In the genomic region with DNA sequence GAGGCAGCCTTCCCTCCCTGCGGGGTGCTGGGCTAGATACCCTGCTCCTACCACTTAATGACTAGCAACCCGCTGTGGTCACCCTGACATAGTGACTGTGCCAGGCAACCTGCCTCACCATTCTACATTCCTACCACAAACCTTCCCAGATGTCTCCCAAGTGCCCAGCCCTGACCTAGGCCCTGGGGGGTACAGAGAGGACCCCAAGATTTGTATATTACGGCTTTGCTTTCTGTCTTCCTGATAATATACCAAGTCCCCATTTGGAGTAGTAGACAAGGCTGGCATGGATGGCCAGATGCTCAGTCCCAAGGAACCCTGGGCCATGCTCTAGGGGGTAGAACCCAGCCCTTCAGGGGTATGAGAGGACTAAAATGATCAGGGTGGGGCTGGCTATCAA, we compare ENCODE assay signal across 38 cellular contexts. TPM values are rescaled to one million over a fixed set of nuclear protein-coding genes. Genes with fewer than 3 reads are reported as not detected.
"Had no signal": no experiment of that assay in that cellular context is flagged by ENCODE, and none has a peak within 500 bp of the region (broad histone marks: within the 10 kb centered on the region; RNA-seq: fewer than 3 reads in every experiment).

No MANE protein-coding gene starts in this region.

- FAIRE-seq: bronchial epithelial cell, TTC549 had no signal

- H3K27ac Mint-ChIP-seq: activated B cell treated with CpG ODN at 0.5 μM for 24 hours; activated CD4-positive, alpha-beta memory T cell treated with anti-CD3 and anti-CD28 coated beads for 36 hours; activated CD4-positive, alpha-beta T cell treated with anti-CD3 and anti-CD28 coated beads, Interleukin-2, amount 10 ng/mL, durations not matched to agents 24 days and 14 days; activated CD8-positive, alpha-beta T cell treated with anti-CD3 and anti-CD28 coated beads for 36 hours; activated naive CD4-positive, alpha-beta T cell treated with anti-CD3 and anti-CD28 coated beads for 36 hours; activated naive CD4-positive, alpha-beta T cell treated with anti-CD3 and anti-CD28 coated beads, Interleukin-2, amount 50 U/mL, for 72 hours; activated naive CD8-positive, alpha-beta T cell treated with anti-CD3 and anti-CD28 coated beads for 36 hours; activated T-cell treated with anti-CD3 and anti-CD28 coated beads, Interleukin-2, amount 50 U/mL, for 72 hours; activated T-helper 1 cell treated with anti-CD3 and anti-CD28 coated beads, Interleukin-12 subunit alpha, Interleukin-12 subunit beta, Interleukin-2, Interleukin-4 antibody, amounts not matched to agents 30 ng/mL and 10 ng/mL and 1 ng/mL, durations not matched to agents 14 hours and 24 hours and 36 hours; activated T-helper 17 cell treated with anti-CD3 and anti-CD28 coated beads, Interleukin-2, amount 50 U/mL, for 72 hours; brain; T-helper 1 cell treated with Interleukin-12 subunit alpha and Interleukin-12 subunit beta and Interleukin-4 antibody, amounts not matched to agents 30 μg/mL and 1 μg/mL, for 36 hours; T-helper 2 cell treated with Interferon-gamma antibody and Interleukin-4, amounts not matched to agents 5 μg/mL and 100 μg/mL, for 36 hours had no signal

- H3K27ac ChIP-seq: ascending aorta, cardiac muscle cell, VCaP had no signal

- H3K36me3 Mint-ChIP-seq: activated CD4-positive, alpha-beta memory T cell treated with anti-CD3 and anti-CD28 coated beads for 36 hours; activated naive CD4-positive, alpha-beta T cell treated with anti-CD3 and anti-CD28 coated beads, Interleukin-2, amount 50 U/mL, for 72 hours; activated naive CD8-positive, alpha-beta T cell treated with anti-CD3 and anti-CD28 coated beads for 36 hours; brain had no signal

- H3K9me3 Mint-ChIP-seq: activated B cell treated with CpG ODN at 0.5 μM for 24 hours; activated CD4-positive, alpha-beta memory T cell treated with anti-CD3 and anti-CD28 coated beads for 36 hours; activated CD4-positive, alpha-beta T cell treated with anti-CD3 and anti-CD28 coated beads, Interleukin-2, amount 10 ng/mL, durations not matched to agents 24 days and 14 days; activated CD8-positive, alpha-beta T cell treated with anti-CD3 and anti-CD28 coated beads for 36 hours; activated naive CD4-positive, alpha-beta T cell treated with anti-CD3 and anti-CD28 coated beads for 36 hours; activated naive CD4-positive, alpha-beta T cell treated with anti-CD3 and anti-CD28 coated beads, Interleukin-2, amount 50 U/mL, for 72 hours; activated naive CD8-positive, alpha-beta T cell treated with anti-CD3 and anti-CD28 coated beads for 36 hours; activated T-cell treated with anti-CD3 and anti-CD28 coated beads, Interleukin-2, amount 50 U/mL, for 4 hours; activated T-cell treated with anti-CD3 and anti-CD28 coated beads, Interleukin-2, amount 50 U/mL, for 72 hours; activated T-helper 1 cell treated with anti-CD3 and anti-CD28 coated beads, Interleukin-12 subunit alpha, Interleukin-12 subunit beta, Interleukin-2, Interleukin-4 antibody, amounts not matched to agents 30 ng/mL and 10 ng/mL and 1 ng/mL, durations not matched to agents 14 hours and 24 hours and 36 hours; activated T-helper 17 cell treated with anti-CD3 and anti-CD28 coated beads, Interleukin-2, amount 50 U/mL, for 72 hours; brain; central memory CD8-positive, alpha-beta T cell; T-helper 1 cell treated with Interleukin-12 subunit alpha and Interleukin-12 subunit beta and Interleukin-4 antibody, amounts not matched to agents 30 μg/mL and 1 μg/mL, for 36 hours; T-helper 2 cell treated with Interferon-gamma antibody and Interleukin-4, amounts not matched to agents 5 μg/mL and 100 μg/mL, for 36 hours had no signal

- H3K27me3 Mint-ChIP-seq: activated CD4-positive, alpha-beta T cell treated with anti-CD3 and anti-CD28 coated beads, Interleukin-2, amount 10 ng/mL, durations not matched to agents 24 days and 14 days; activated T-helper 17 cell treated with anti-CD3 and anti-CD28 coated beads, Interleukin-2, amount 50 U/mL, for 72 hours had no signal

- H3K27me3 ChIP-seq: ascending aorta, cardiac muscle cell had no signal

- H3K4me3 ChIP-seq: ascending aorta, cardiac muscle cell had no signal

- H3K4me1 ChIP-seq: ascending aorta had no signal

- H3K4me1 Mint-ChIP-seq: activated B cell treated with CpG ODN at 0.5 μM for 24 hours; activated CD4-positive, alpha-beta T cell treated with anti-CD3 and anti-CD28 coated beads, Interleukin-2, amount 10 ng/mL, durations not matched to agents 24 days and 14 days; activated naive CD8-positive, alpha-beta T cell treated with anti-CD3 and anti-CD28 coated beads for 36 hours; activated T-helper 17 cell treated with anti-CD3 and anti-CD28 coated beads, Interleukin-2, amount 50 U/mL, for 72 hours; central memory CD8-positive, alpha-beta T cell had no signal

- DNase-seq: activated B cell treated with CpG ODN at 0.5 μM for 24 hours; activated CD4-positive, alpha-beta memory T cell treated with anti-CD3 and anti-CD28 coated beads for 36 hours; activated CD4-positive, alpha-beta T cell treated with anti-CD3 and anti-CD28 coated beads for 4 hours; activated CD4-positive, alpha-beta T cell treated with anti-CD3 and anti-CD28 coated beads, Interleukin-2, amount 10 ng/mL, durations not matched to agents 24 days and 14 days; activated CD4-positive, alpha-beta T cell treated with anti-CD3 and anti-CD28 coated beads, Interleukin-2, amount 50 U/mL, for 1 hour; activated CD4-positive, alpha-beta T cell treated with anti-CD3 and anti-CD28 coated beads, Interleukin-2, amount 50 U/mL, for 4 hours; activated CD4-positive, CD25-positive, alpha-beta regulatory T cell treated with anti-CD3 and anti-CD28 coated beads, Interleukin-2, amount 50 U/mL, for 72 hours; activated CD8-positive, alpha-beta memory T cell treated with anti-CD3 and anti-CD28 coated beads, Interleukin-2, amount 50 U/mL, for 4 hours; activated CD8-positive, alpha-beta T cell treated with anti-CD3 and anti-CD28 coated beads for 36 hours; activated effector memory CD4-positive, alpha-beta T cell treated with anti-CD3 and anti-CD28 coated beads, Interleukin-2, amount 50 U/mL, for 16 hours; activated gamma-delta T cell treated with Interleukin-2 at 50 U/mL for 16 hours; activated naive CD4-positive, alpha-beta T cell; activated naive CD4-positive, alpha-beta T cell treated with anti-CD3 and anti-CD28 coated beads for 36 hours; activated naive CD4-positive, alpha-beta T cell treated with anti-CD3 and anti-CD28 coated beads, Interleukin-2, amount 50 U/mL, for 16 hours; activated naive CD8-positive, alpha-beta T cell treated with anti-CD3 and anti-CD28 coated beads for 36 hours; activated T-cell treated with anti-CD3 and anti-CD28 coated beads for 4 hours; activated T-cell treated with anti-CD3 and anti-CD28 coated beads, Interleukin-2, amount 50 U/mL, for 1 hour; activated T-cell treated with anti-CD3 and anti-CD28 coated beads, Interleukin-2, amount 50 U/mL, for 4 hours; activated T-cell treated with anti-CD3 and anti-CD28 coated beads, Interleukin-2, amount 50 U/mL, for 72 hours; amygdala; anterior cingulate cortex; caudate nucleus; SW 1271; T-helper 1 cell; T-helper 2 cell; T-helper 9 cell had no signal

- H3K4me3 Mint-ChIP-seq: activated B cell treated with CpG ODN at 0.5 μM for 24 hours; activated CD4-positive, alpha-beta memory T cell treated with anti-CD3 and anti-CD28 coated beads for 36 hours; activated CD4-positive, alpha-beta T cell treated with anti-CD3 and anti-CD28 coated beads, Interleukin-2, amount 10 ng/mL, durations not matched to agents 24 days and 14 days; activated CD8-positive, alpha-beta T cell treated with anti-CD3 and anti-CD28 coated beads for 36 hours; activated naive CD4-positive, alpha-beta T cell treated with anti-CD3 and anti-CD28 coated beads for 36 hours; activated naive CD8-positive, alpha-beta T cell treated with anti-CD3 and anti-CD28 coated beads for 36 hours; activated T-cell treated with anti-CD3 and anti-CD28 coated beads, Interleukin-2, amount 50 U/mL, for 4 hours; activated T-cell treated with anti-CD3 and anti-CD28 coated beads, Interleukin-2, amount 50 U/mL, for 72 hours; activated T-helper 1 cell treated with anti-CD3 and anti-CD28 coated beads, Interleukin-12 subunit alpha, Interleukin-12 subunit beta, Interleukin-2, Interleukin-4 antibody, amounts not matched to agents 30 ng/mL and 10 ng/mL and 1 ng/mL, durations not matched to agents 14 hours and 24 hours and 36 hours; activated T-helper 17 cell treated with anti-CD3 and anti-CD28 coated beads, Interleukin-2, amount 50 U/mL, for 72 hours; brain; central memory CD8-positive, alpha-beta T cell; T-helper 1 cell treated with Interleukin-12 subunit alpha and Interleukin-12 subunit beta and Interleukin-4 antibody, amounts not matched to agents 30 μg/mL and 1 μg/mL, for 36 hours; T-helper 2 cell treated with Interferon-gamma antibody and Interleukin-4, amounts not matched to agents 5 μg/mL and 100 μg/mL, for 36 hours had no signal

- H3K36me3 ChIP-seq: ascending aorta, cardiac muscle cell had no signal

- H3K9me3 ChIP-seq: ascending aorta had no signal

- ATAC-seq: activated CD8-positive, alpha-beta T cell treated with anti-CD3 and anti-CD28 coated beads for 36 hours; activated naive CD4-positive, alpha-beta T cell treated with anti-CD3 and anti-CD28 coated beads, Interleukin-2, amount 50 U/mL, for 72 hours; activated T-cell treated with anti-CD3 and anti-CD28 coated beads, Interleukin-2, amount 50 U/mL, for 4 hours; activated T-cell treated with anti-CD3 and anti-CD28 coated beads, Interleukin-2, amount 50 U/mL, for 72 hours; activated T-helper 17 cell treated with anti-CD3 and anti-CD28 coated beads, Interleukin-2, amount 50 U/mL, for 72 hours had no signal

RNA-seq across cellular contexts. Expression of gene ESYT3, which starts 31.0 kb away (rescaled TPM):
- total RNA-seq: activated B cell treated with CpG ODN at 0.5 μM for 24 hours, ascending aorta had no signal
